In the genomic region with DNA sequence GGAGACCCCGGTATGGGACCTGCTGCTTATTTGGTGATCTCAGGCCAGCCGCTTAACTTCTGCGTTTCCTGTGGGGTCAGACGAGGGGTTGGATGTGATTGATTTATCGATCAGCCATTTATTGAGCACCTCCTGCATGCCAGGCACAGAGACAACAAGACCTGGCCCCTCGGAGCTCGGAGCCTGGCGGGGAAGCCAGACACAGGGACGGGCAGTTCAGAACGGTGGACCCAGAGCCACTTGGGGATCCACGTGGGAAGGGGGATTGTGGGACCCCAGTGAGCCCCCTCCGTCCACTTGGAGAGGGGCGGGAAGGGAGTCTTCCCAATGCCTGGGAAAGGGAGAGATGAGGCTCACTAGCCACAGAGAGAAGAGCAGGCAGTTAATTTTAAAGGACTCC, we compare ENCODE assay signal across 23 cellular contexts.
DNase-seq lines count a peak whose midpoint lies in the region; ATAC-seq and TF ChIP-seq lines count a peak whose summit lies in the region.
"Had no signal": no experiment of that assay in that cellular context is flagged by ENCODE, and none has a peak within 500 bp of the region (broad histone marks: within the 10 kb centered on the region; RNA-seq: fewer than 3 reads in every experiment).

No MANE protein-coding gene starts in this region.

- H3K4me1 ChIP-seq in body of pancreas (peaks cover 44% of the 10 kb centered on the region), heart right ventricle (peaks cover 0 to 66% (median 26%) of the 10 kb centered on the region in 9 donors), neural progenitor cell (peaks cover 9% of the 10 kb centered on the region), testis (peaks cover 64% of the 10 kb centered on the region)

- no peaks in the 10 kb centered on the region for H3K27me3 ChIP-seq in body of pancreas
- no peaks in the 10 kb centered on the region for H3K27me3 ChIP-seq in heart right ventricle
- H3K27me3 ChIP-seq in neural progenitor cell = no peaks in the 10 kb centered on the region
- no peaks in the 10 kb centered on the region for H3K27me3 ChIP-seq in testis
- H3K27me3 ChIP-seq: cardiac muscle cell, foreskin keratinocyte had no signal

- intact Hi-C loops in body of pancreas (cut with DNase I) = no loop called here
- intact Hi-C loops in heart right ventricle (cut with DNase I) = no loop called here
- intact Hi-C loops in testis (cut with DNase I; ENCODE audit: low total_unique reads) = no loop called here

- no peaks in the 10 kb centered on the region for H3K36me3 ChIP-seq in body of pancreas (replicated peaks in 1 of 2; ENCODE audit: insufficient read depth in 1 of 2, low read depth in 2 of 2)
- H3K36me3 ChIP-seq in heart right ventricle = no peaks in the 10 kb centered on the region
- no peaks in the 10 kb centered on the region for H3K36me3 ChIP-seq in neural progenitor cell
- no peaks in the 10 kb centered on the region for H3K36me3 ChIP-seq in testis (ENCODE audit: low read depth, missing control alignments)
- H3K36me3 ChIP-seq: cardiac muscle cell, WERI-Rb-1 had no signal

- H3K27ac Mint-ChIP-seq in neural progenitor cell = peak overlapping the region; percentile 79
- H3K27ac Mint-ChIP-seq: activated T-helper 2 cell treated with anti-CD3 and anti-CD28 coated beads, Interferon-gamma antibody, Interleukin-2, Interleukin-4, amounts not matched to agents 10 μg/mL and 5 μg/mL and 100 μg/mL, durations not matched to agents 14 hours and 24 hours and 36 hours; CD4-positive, alpha-beta T cell; naive B cell; T-helper 2 cell treated with Interferon-gamma antibody and Interleukin-4, amounts not matched to agents 5 μg/mL and 100 μg/mL, for 36 hours had no signal

- ATAC-seq in body of pancreas (no peak), heart right ventricle (no peak), HG03460 (IDR thresholded peaks at IDR 0.05; ENCODE audit: unreplicated experiment) (no peak), GM21423 (IDR thresholded peaks at IDR 0.05; ENCODE audit: unreplicated experiment) (no peak)
- ATAC-seq: foreskin keratinocyte, K562 had no signal

- DNase-seq in body of pancreas (no peak), heart right ventricle (no peak), neural progenitor cell (ENCODE audit: low spot score) (no peak), testis (no peak), OCI-M2 (lab: John Stamatoyannopoulos, UW; ENCODE audit: unreplicated experiment) (no peak), coronary artery (ENCODE audit: low spot score) (no peak)
- DNase-seq: activated CD8-positive, alpha-beta memory T cell treated with anti-CD3 and anti-CD28 coated beads, Interleukin-2, amount 50 U/mL, for 48 hours; CD4-positive, alpha-beta T cell; foreskin keratinocyte; islet precursor cell; MM.1S; naive B cell; NCI-H1436; NCI-H69; stimulated activated CD4-positive, alpha-beta T cell treated with anti-CD3 and anti-CD28 coated beads, Interleukin-1b, Interleukin-23, amount 100 ng/mL, for 48 hours; WERI-Rb-1 had no signal

- H3K4me2 ChIP-seq in neural progenitor cell = no peak overlapping the region

- 49 to 81% methylated on average over 12 to 13 of the region's 13 CpGs for WGBS in body of pancreas, 2 donors
- 91 to 92% methylated on average over 13 of the region's 13 CpGs for WGBS in heart right ventricle, 2 donors
- 54 to 80% methylated on average over 13 of the region's 13 CpGs for WGBS in testis, 2 donors

- H3K36me3 Mint-ChIP-seq in neural progenitor cell = no peaks in the 10 kb centered on the region
- H3K36me3 Mint-ChIP-seq: naive B cell had no signal

- peaks cover 6% of the 10 kb centered on the region for H4K20me1 ChIP-seq in neural progenitor cell (ENCODE audit: low read depth)

- H3K27me3 Mint-ChIP-seq in neural progenitor cell (ENCODE audit: insufficient read depth, low read depth) = peaks cover 17% of the 10 kb centered on the region

- no peaks in the 10 kb centered on the region for H3K9me3 ChIP-seq in body of pancreas
- H3K9me3 ChIP-seq in heart right ventricle = no peaks in the 10 kb centered on the region
- H3K9me3 ChIP-seq in neural progenitor cell (ENCODE audit: low read depth) = no peaks in the 10 kb centered on the region
- H3K9me3 ChIP-seq in testis = no peaks in the 10 kb centered on the region

- no peaks in the 10 kb centered on the region for H3K9me3 Mint-ChIP-seq in neural progenitor cell
- H3K9me3 Mint-ChIP-seq: activated T-helper 2 cell treated with anti-CD3 and anti-CD28 coated beads, Interferon-gamma antibody, Interleukin-2, Interleukin-4, amounts not matched to agents 10 μg/mL and 5 μg/mL and 100 μg/mL, durations not matched to agents 14 hours and 24 hours and 36 hours; CD4-positive, alpha-beta T cell; T-helper 2 cell treated with Interferon-gamma antibody and Interleukin-4, amounts not matched to agents 5 μg/mL and 100 μg/mL, for 36 hours had no signal

- peaks cover 73% of the 10 kb centered on the region for H3K4me1 Mint-ChIP-seq in neural progenitor cell
- H3K4me1 Mint-ChIP-seq: naive B cell had no signal

- H3K9ac ChIP-seq in neural progenitor cell = no peak overlapping the region

- H2AFZ ChIP-seq in neural progenitor cell (replicated peaks) = no peak overlapping the region

- peak overlapping the region; percentile 68 to 89 (median 78) for H3K27ac ChIP-seq in body of pancreas
- H3K27ac ChIP-seq in heart right ventricle = peak overlapping the region in 8 of 10 donors; percentile 42 to 75 (median 64)
- H3K27ac ChIP-seq in neural progenitor cell = no peak overlapping the region
- peak overlapping the region; percentile 39 to 61 for H3K27ac ChIP-seq in testis
- H3K27ac ChIP-seq in coronary artery = no peak overlapping the region
- H3K27ac ChIP-seq: WERI-Rb-1 had no signal

- H3K79me2 ChIP-seq in neural progenitor cell (ENCODE audit: low read depth) = no peaks in the 10 kb centered on the region

- peaks cover 5% of the 10 kb centered on the region for H3F3A ChIP-seq in neural progenitor cell (ENCODE audit: low read depth)

- no peak for TF ChIP-seq POLR2A in body of pancreas (IDR thresholded peaks at IDR 0.05)
- no peak for TF ChIP-seq POLR2A in testis (IDR thresholded peaks at IDR 0.05)

- H3K4me3 ChIP-seq in body of pancreas = no peak overlapping the region
- no peak overlapping the region for H3K4me3 ChIP-seq in heart right ventricle
- H3K4me3 ChIP-seq in neural progenitor cell = no peak overlapping the region
- H3K4me3 ChIP-seq in testis = no peak overlapping the region
- no peak overlapping the region for H3K4me3 ChIP-seq in coronary artery
- H3K4me3 ChIP-seq: cardiac muscle cell, K562, lung had no signal

- H3K4me3 Mint-ChIP-seq in neural progenitor cell = peak overlapping the region; percentile 43
- H3K4me3 Mint-ChIP-seq: CD4-positive, alpha-beta T cell; naive B cell; T-helper 2 cell treated with Interferon-gamma antibody and Interleukin-4, amounts not matched to agents 5 μg/mL and 100 μg/mL, for 36 hours had no signal

- TF ChIP-seq CTCF in body of pancreas (IDR thresholded peaks at IDR 0.05) (no peak), heart right ventricle (IDR thresholded peaks at IDR 0.05) (no peak), neural progenitor cell (IDR thresholded peaks at IDR 0.05) (no peak), testis (IDR thresholded peaks at IDR 0.05) (no peak), coronary artery (IDR thresholded peaks at IDR 0.05) (no peak)

Comparison
In these comparisons a context has a peak if more than half of its experiments do, and no peak if none do; other contexts are left out.
1. H3K27ac ChIP-seq: peak in body of pancreas (4 of 4), heart right ventricle (8 of 10) and testis (2 of 2); none in neural progenitor cell (single experiment) and coronary artery (0 of 2).